1 cellular context compared by ENCODE assay signal in the genomic region with DNA sequence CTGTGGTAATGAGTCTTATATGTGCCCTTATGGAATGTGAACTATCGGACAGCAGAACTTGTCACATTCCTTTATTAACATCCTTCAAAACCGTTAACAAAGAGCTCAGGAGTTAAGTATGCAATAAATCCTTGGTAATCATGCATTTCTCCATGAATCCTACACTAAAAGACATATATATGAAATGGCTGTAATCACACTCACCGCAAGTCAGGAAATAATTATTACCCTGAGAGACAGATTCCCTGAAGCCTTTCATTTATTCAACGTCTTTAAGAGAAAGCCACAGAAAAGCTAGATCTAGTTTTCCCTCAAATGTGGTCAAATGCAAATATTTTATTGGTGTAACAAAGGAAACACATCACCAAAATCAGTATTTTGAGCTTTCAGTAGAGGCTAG.
TF ChIP-seq lines count a peak whose summit lies in the region.

No MANE protein-coding gene starts in this region.

TF ChIP-seq in K562, 482 proteins besides CTCF, POLR2A, EP300 and RAD21:
- TF ChIP-seq ZNF785 (CRISPR knock-in tag; IDR thresholded peaks at IDR 0.05), result no peak
- TF ChIP-seq ZNF76 (CRISPR knock-in tag; IDR thresholded peaks at IDR 0.05; ENCODE audit: borderline replicate concordance), result no peak
- no peak for TF ChIP-seq ZNF431 (CRISPR knock-in tag; IDR thresholded peaks at IDR 0.05)
- TF ChIP-seq NFIX (CRISPR knock-in tag; IDR thresholded peaks at IDR 0.05; ENCODE audit: low read depth), result no peak
- TF ChIP-seq, protein P1, sequence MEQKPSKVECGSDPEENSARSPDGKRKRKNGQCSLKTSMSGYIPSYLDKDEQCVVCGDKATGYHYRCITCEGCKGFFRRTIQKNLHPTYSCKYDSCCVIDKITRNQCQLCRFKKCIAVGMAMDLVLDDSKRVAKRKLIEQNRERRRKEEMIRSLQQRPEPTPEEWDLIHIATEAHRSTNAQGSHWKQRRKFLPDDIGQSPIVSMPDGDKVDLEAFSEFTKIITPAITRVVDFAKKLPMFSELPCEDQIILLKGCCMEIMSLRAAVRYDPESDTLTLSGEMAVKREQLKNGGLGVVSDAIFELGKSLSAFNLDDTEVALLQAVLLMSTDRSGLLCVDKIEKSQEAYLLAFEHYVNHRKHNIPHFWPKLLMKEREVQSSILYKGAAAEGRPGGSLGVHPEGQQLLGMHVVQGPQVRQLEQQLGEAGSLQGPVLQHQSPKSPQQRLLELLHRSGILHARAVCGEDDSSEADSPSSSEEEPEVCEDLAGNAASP (IDR thresholded peaks at IDR 0.05), result no peak
